ENCODE assay signal across 9 cellular contexts in genomic region chr4:135840781-135841180, GRCh38.
"Had no signal": no experiment of that assay in that cellular context is flagged by ENCODE, and none has a peak within 500 bp of the region (broad histone marks: within the 10 kb centered on the region; RNA-seq: fewer than 3 reads in every experiment).

No MANE protein-coding gene starts in this region.

- DNase-seq: GM23248, GOT3, H7, H9, HCEC 1CT, HFFc6 had no signal

- H3K4me1 ChIP-seq: HAP-1 had no signal

- H3K4me1 Mint-ChIP-seq: GM23338 had no signal

- H3K27ac Mint-ChIP-seq: GM23338, HFFc6 had no signal

- H3K9ac ChIP-seq: GM23248 had no signal

- H3K4me2 ChIP-seq: GM23338 had no signal

- H3K9me3 ChIP-seq: HAP-1 had no signal

- H3K27ac ChIP-seq: GM23248 had no signal

- H3K9me3 Mint-ChIP-seq: GM23338, H9 had no signal

- ATAC-seq: GM23338, HCT116 had no signal

- H3K4me3 ChIP-seq: GM23248, GM23338, HAP-1 had no signal

- H3K4me3 Mint-ChIP-seq: GM23338, H9, HFFc6 had no signal

- H3K36me3 ChIP-seq: HAP-1 had no signal

- H2AFZ ChIP-seq: GM23248, GM23338 had no signal
